In genomic region chr2:105373344-105373781, GRCh38 we compare ENCODE assay signal across 9 cellular contexts. TPM values are rescaled to one million over a fixed set of nuclear protein-coding genes. Genes with fewer than 3 reads are reported as not detected.
DNase-seq lines count a peak whose midpoint lies in the region; ATAC-seq and TF ChIP-seq lines count a peak whose summit lies in the region.
"Had no signal": no experiment of that assay in that cellular context is flagged by ENCODE, and none has a peak within 500 bp of the region (broad histone marks: within the 10 kb centered on the region; RNA-seq: fewer than 3 reads in every experiment).

No MANE protein-coding gene starts in this region.

- 34 to 37% methylated on average over 9 of the region's 9 CpGs for WGBS in esophagus, 2 donors
- WGBS in prostate gland = 34% methylated on average over 9 of the region's 9 CpGs

- H3K9me3 ChIP-seq in esophagus (ENCODE audit: control insufficient read depth in 2 of 2, insufficient read depth in 1 of 2, low read depth in 1 of 2, low read length in 1 of 2) (no peaks in the 10 kb centered on the region), prostate gland (no peaks in the 10 kb centered on the region)

- intact Hi-C loops in prostate gland (cut with DNase I) = loop anchor here (5.0 kb wide), 1 partner anchor 39 kb away; no protein-coding TSS in a partner anchor

- H3K36me3 ChIP-seq in esophagus (ENCODE audit: control insufficient read depth in 2 of 2, insufficient read depth in 2 of 2, low read length in 1 of 2) (peaks cover 0 to 6% of the 10 kb centered on the region in 2 donors), prostate gland (no peaks in the 10 kb centered on the region)

- peak overlapping the region; percentile 87 to 91 for H3K27ac ChIP-seq in esophagus (ENCODE audit: low read depth in 2 of 2, low read length in 1 of 2)
- peak overlapping the region; percentile 70 to 71 for H3K27ac ChIP-seq in prostate gland

- H3K27me3 ChIP-seq in esophagus (ENCODE audit: control insufficient read depth in 1 of 2, insufficient read depth in 2 of 2, low read length in 2 of 2) (no peaks in the 10 kb centered on the region), prostate gland (replicated peaks; ENCODE audit: insufficient read depth) (no peaks in the 10 kb centered on the region)

- DNase-seq in prostate gland (ENCODE audit: low spot score) (peak; percentile 62), kidney tubule cell (ENCODE audit: low spot score) (no peak), GM19238 (ENCODE audit: insufficient read length, low spot score) (no peak), CD1c-positive myeloid dendritic cell (ENCODE audit: extremely low spot score) (no peak)
- DNase-seq: NCI-H1436 treated with DMSO at 0.1 percent for 48 hours had no signal

- H3K4me3 ChIP-seq in esophagus (ENCODE audit: low read depth in 1 of 2, low read length in 2 of 2) (no peak overlapping the region), prostate gland (no peak overlapping the region)

- peaks cover 6 to 17% of the 10 kb centered on the region in 2 donors for H3K4me1 ChIP-seq in esophagus (ENCODE audit: control insufficient read depth in 2 of 2, insufficient read depth in 2 of 2, low read length in 1 of 2)
- H3K4me1 ChIP-seq in prostate gland (replicated peaks) = peaks cover 8% of the 10 kb centered on the region

- TF ChIP-seq CTCF in prostate gland (IDR thresholded peaks at IDR 0.05) = no peak

- ATAC-seq in GM18511 (IDR thresholded peaks at IDR 0.05; ENCODE audit: unreplicated experiment) = peak; percentile 23
- peak; percentile 25 for ATAC-seq in HG03439 (IDR thresholded peaks at IDR 0.05; ENCODE audit: unreplicated experiment)
- ATAC-seq in GM21423 (IDR thresholded peaks at IDR 0.05; ENCODE audit: unreplicated experiment) = no peak

- TF ChIP-seq POLR2A in prostate gland (IDR thresholded peaks at IDR 0.05) = no peak

RNA-seq across cellular contexts. Expression of gene FHL2, which starts 25.5 kb away (rescaled TPM):
- polyA plus RNA-seq in esophagus = 10 to 100 TPM; 17.6 to 55.5 TPM
- total RNA-seq in prostate gland = 100 to 1,000 TPM; 132 to 250 TPM

RNA-seq across cellular contexts. Expression of gene C2orf49, which starts 36.0 kb away (rescaled TPM):
- polyA plus RNA-seq in esophagus = 1 to 10 TPM; 6.6 to 8.7 TPM
- total RNA-seq in prostate gland = 10 to 100 TPM; 13.1 to 26.2 TPM

RNA-seq across cellular contexts. Expression of gene TGFBRAP1, which starts 43.8 kb away (rescaled TPM):
- 1 to 10 TPM; 2.3 to 5.3 TPM for polyA plus RNA-seq in esophagus
- 10 to 100 TPM; 29.9 to 30.0 TPM for total RNA-seq in prostate gland
